Comparison of ENCODE assay signal across 19 cellular contexts in the genomic region with DNA sequence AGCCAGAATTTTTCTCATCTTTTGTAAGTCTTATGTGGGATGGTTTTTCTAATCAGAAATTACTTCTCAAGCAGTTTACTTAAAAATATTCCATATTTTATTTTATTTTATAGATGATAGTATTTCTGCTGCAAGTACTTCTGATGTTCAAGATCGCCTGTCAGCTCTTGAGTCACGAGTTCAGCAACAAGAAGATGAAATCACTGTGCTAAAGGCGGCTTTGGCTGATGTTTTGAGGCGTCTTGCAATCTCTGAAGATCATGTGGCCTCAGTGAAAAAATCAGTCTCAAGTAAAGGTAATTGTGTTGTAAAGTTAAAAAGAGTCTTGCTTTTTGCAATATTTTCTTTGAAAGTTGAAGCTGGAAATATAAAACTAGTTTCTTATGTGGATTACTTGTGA.
DNase-seq lines count a peak whose midpoint lies in the region; ATAC-seq and TF ChIP-seq lines count a peak whose summit lies in the region.
"Had no signal": no experiment of that assay in that cellular context is flagged by ENCODE, and none has a peak within 500 bp of the region (broad histone marks: within the 10 kb centered on the region; RNA-seq: fewer than 3 reads in every experiment).

No MANE protein-coding gene starts in this region.

- H3K27ac Mint-ChIP-seq in CD4-positive, CD25-positive, alpha-beta regulatory T cell: no peak overlapping the region
- H3K27ac Mint-ChIP-seq: B cell, GM23338 had no signal

- intact Hi-C loops in ovary (cut with DNase I): no loop called here

- no peaks in the 10 kb centered on the region for H3K27me3 Mint-ChIP-seq in CD4-positive, CD25-positive, alpha-beta regulatory T cell
- H3K27me3 Mint-ChIP-seq: B cell; CD4-positive, alpha-beta T cell; CD8-positive, alpha-beta memory T cell had no signal

- DNase-seq in CD4-positive, CD25-positive, alpha-beta regulatory T cell: no peak
- DNase-seq in amniotic epithelial cell (ENCODE audit: low read depth) (peak; percentile 59), mesenchymal stem cell (no peak), ovary (no peak), HCEC 1CT (no peak)
- DNase-seq: CD4-positive, alpha-beta T cell; CD8-positive, alpha-beta memory T cell; DMS 273 treated with DMSO at 0.1 percent for 48 hours; DMS79; EL; GDM1 had no signal

- no peak overlapping the region for H3K4me3 ChIP-seq in CD4-positive, CD25-positive, alpha-beta regulatory T cell (ENCODE audit: low read depth, low read length)
- H3K4me3 ChIP-seq in mesenchymal stem cell (ENCODE audit: insufficient read depth in 1 of 2, low read depth in 1 of 2, low read length in 2 of 2) (no peak overlapping the region), ovary (no peak overlapping the region)
- H3K4me3 ChIP-seq: BLaER1, GM12878, GM23338, HAP-1 had no signal

- H2BK15ac ChIP-seq in mesenchymal stem cell (ENCODE audit: low read depth, poor library complexity, severe bottlenecking): no peak overlapping the region

- peaks cover 42% of the 10 kb centered on the region for H3K36me3 ChIP-seq in CD4-positive, CD25-positive, alpha-beta regulatory T cell (ENCODE audit: control insufficient read depth, insufficient read depth, low read length)
- H3K36me3 ChIP-seq in mesenchymal stem cell (ENCODE audit: control insufficient read depth in 1 of 2, insufficient read depth in 2 of 2, low read depth in 1 of 2, low read length in 2 of 2) (peaks cover 0 to 18% of the 10 kb centered on the region in 2 experiments), ovary (no peaks in the 10 kb centered on the region)
- H3K36me3 ChIP-seq: HAP-1 had no signal

- no peak overlapping the region for H4K8ac ChIP-seq in mesenchymal stem cell (ENCODE audit: low read length)

- H3K4me1 ChIP-seq in CD4-positive, CD25-positive, alpha-beta regulatory T cell (ENCODE audit: control insufficient read depth, insufficient read depth, low read length, poor library complexity, severe bottlenecking): peaks cover 25% of the 10 kb centered on the region
- H3K4me1 ChIP-seq in mesenchymal stem cell (ENCODE audit: control insufficient read depth, insufficient read depth, low read depth, low read length) (no peaks in the 10 kb centered on the region), ovary (ENCODE audit: insufficient read depth) (no peaks in the 10 kb centered on the region)

- peaks cover 17% of the 10 kb centered on the region for H3K36me3 Mint-ChIP-seq in CD4-positive, CD25-positive, alpha-beta regulatory T cell

- H2BK5ac ChIP-seq in mesenchymal stem cell (ENCODE audit: low read depth, low read length, poor library complexity, severe bottlenecking): no peak overlapping the region

- peaks cover 49 to 71% (median 58%) of the 10 kb centered on the region in 4 donors for H3K4me1 Mint-ChIP-seq in CD4-positive, CD25-positive, alpha-beta regulatory T cell

- no peak overlapping the region for H3K4me2 ChIP-seq in mesenchymal stem cell (ENCODE audit: low read length, poor library complexity, severe bottlenecking)
- H3K4me2 ChIP-seq: BLaER1, GM23338 had no signal

- H3K4me3 Mint-ChIP-seq in CD4-positive, CD25-positive, alpha-beta regulatory T cell: no peak overlapping the region
- H3K4me3 Mint-ChIP-seq: B cell; CD4-positive, alpha-beta T cell; GM23338 had no signal

- no peak for TF ChIP-seq CTCF in ovary (IDR thresholded peaks at IDR 0.05)

- TF ChIP-seq EP300 in ovary (IDR thresholded peaks at IDR 0.05): no peak

- H3K27ac ChIP-seq in CD4-positive, CD25-positive, alpha-beta regulatory T cell (ENCODE audit: insufficient read depth, low read length, poor library complexity, severe bottlenecking): peak overlapping the region; percentile 2
- H3K27ac ChIP-seq in mesenchymal stem cell (ENCODE audit: low read length, poor library complexity, severe bottlenecking) (no peak overlapping the region), ovary (no peak overlapping the region)
- H3K27ac ChIP-seq: 22Rv1, BLaER1, C4-2B had no signal

- no peak overlapping the region for H3K18ac ChIP-seq in mesenchymal stem cell (ENCODE audit: low read depth in 1 of 2, low read length in 2 of 2)

- no peak overlapping the region for H4K91ac ChIP-seq in mesenchymal stem cell (ENCODE audit: low read length)

- H2BK120ac ChIP-seq in mesenchymal stem cell (ENCODE audit: low read depth, low read length): no peak overlapping the region

- no peak overlapping the region for H3K14ac ChIP-seq in mesenchymal stem cell (ENCODE audit: low read length in 2 of 2)

- H3K9me3 ChIP-seq in CD4-positive, CD25-positive, alpha-beta regulatory T cell (ENCODE audit: control insufficient read depth in 2 of 2, low read length in 2 of 2): no peaks in the 10 kb centered on the region
- H3K9me3 ChIP-seq in mesenchymal stem cell (ENCODE audit: control insufficient read depth, low read length): no peaks in the 10 kb centered on the region
- H3K9me3 ChIP-seq in ovary: no peaks in the 10 kb centered on the region
- H3K9me3 ChIP-seq: BLaER1, HAP-1 had no signal

- no peak overlapping the region for H2AK5ac ChIP-seq in mesenchymal stem cell (ENCODE audit: low read length, severe bottlenecking)

- H3K9me3 Mint-ChIP-seq in CD4-positive, CD25-positive, alpha-beta regulatory T cell: no peaks in the 10 kb centered on the region
- H3K9me3 Mint-ChIP-seq: CD4-positive, alpha-beta T cell; CD8-positive, alpha-beta memory T cell; GM23338 had no signal

- no peak for ATAC-seq in CD4-positive, CD25-positive, alpha-beta regulatory T cell (ENCODE audit: low read depth in 2 of 2)
- no peak for ATAC-seq in HG02884 (IDR thresholded peaks at IDR 0.05; ENCODE audit: unreplicated experiment)
- ATAC-seq: GM12878, GM23338 had no signal

- H3K23ac ChIP-seq in mesenchymal stem cell (ENCODE audit: low read length in 2 of 2): no peak overlapping the region

- no peak overlapping the region for H3K4ac ChIP-seq in mesenchymal stem cell (ENCODE audit: low read depth in 1 of 2, low read length in 2 of 2)

- no peak overlapping the region for H2BK12ac ChIP-seq in mesenchymal stem cell (ENCODE audit: low read length in 2 of 2)

- peak overlapping the region; percentile 69 for H3K9ac ChIP-seq in mesenchymal stem cell (ENCODE audit: low read length)
- H3K9ac ChIP-seq: BLaER1 had no signal

- H3K79me1 ChIP-seq in mesenchymal stem cell (replicated peaks; ENCODE audit: low read length, poor library complexity, severe bottlenecking): peaks cover 22% of the 10 kb centered on the region

- no peak overlapping the region for H2AFZ ChIP-seq in mesenchymal stem cell (ENCODE audit: low read depth, low read length)
- H2AFZ ChIP-seq: GM23338 had no signal

- H3K27me3 ChIP-seq in CD4-positive, CD25-positive, alpha-beta regulatory T cell (ENCODE audit: control insufficient read depth, insufficient read depth, low read length): no peaks in the 10 kb centered on the region
- H3K27me3 ChIP-seq in mesenchymal stem cell (ENCODE audit: control insufficient read depth in 1 of 2, insufficient read depth in 1 of 2, low read length in 2 of 2): no peaks in the 10 kb centered on the region
- H3K27me3 ChIP-seq in ovary: no peaks in the 10 kb centered on the region
- H3K27me3 ChIP-seq: BLaER1 had no signal

- TF ChIP-seq POLR2A in ovary (IDR thresholded peaks at IDR 0.05): no peak

- 97% methylated on average over 4 of the region's 4 CpGs for WGBS in mesenchymal stem cell
- WGBS in ovary, 3 donors: 93 to 97% (median 96%) methylated on average over 4 of the region's 4 CpGs
